Comparison of ENCODE assay signal across 8 cellular contexts in genomic region chr9:87950765-87951488, GRCh38. TPM values are rescaled to one million over a fixed set of nuclear protein-coding genes. Genes with fewer than 3 reads are reported as not detected.
A peak's percentile ranks its signal among the peaks of the same experiment; 100 is the strongest.
DNase-seq lines count a peak whose midpoint lies in the region; ATAC-seq and TF ChIP-seq lines count a peak whose summit lies in the region.

No MANE protein-coding gene starts in this region.

- H3K4me3 ChIP-seq in AG09309 (ENCODE audit: control insufficient read depth, low read depth, low read length) = no peak overlapping the region
- no peak overlapping the region for H3K4me3 ChIP-seq in GM23338
- H3K4me3 ChIP-seq in PC-3 (ENCODE audit: low read length) = no peak overlapping the region
- no peak overlapping the region for H3K4me3 ChIP-seq in fibroblast of the aortic adventitia (ENCODE audit: low read depth, low read length)
- H3K4me3 ChIP-seq in upper lobe of right lung = no peak overlapping the region

- peak; percentile 88 for ATAC-seq in GM23338
- ATAC-seq in PC-3 = peak; percentile 57
- peak; percentile 88 for ATAC-seq in upper lobe of right lung
- ATAC-seq in GM18517 (IDR thresholded peaks at IDR 0.05; ENCODE audit: unreplicated experiment) = no peak

- DNase-seq in AG09309 (ENCODE audit: low read depth) (no peak), GM23338 (ENCODE audit: low spot score) (peak; percentile 62), PC-3 (peak; percentile 66), fibroblast of the aortic adventitia (ENCODE audit: low read depth) (peak; percentile 44), upper lobe of right lung (no peak), mucosa of gallbladder (ENCODE audit: low spot score) (no peak)
- DNase-seq in activated CD4-positive, alpha-beta T cell treated with anti-CD3 and anti-CD28 coated beads, Interleukin-2, amount 50 U/mL, for 48 hours = no peak

- H3K4me3 Mint-ChIP-seq in GM23338 = no peak overlapping the region

- H2AFZ ChIP-seq in GM23338 (no peak overlapping the region), PC-3 (ENCODE audit: low read length) (no peak overlapping the region)

- H3K9ac ChIP-seq in PC-3 (ENCODE audit: low read length) = no peak overlapping the region

- H4K20me1 ChIP-seq in GM23338 (replicated peaks; ENCODE audit: insufficient read depth) = no peaks in the 10 kb centered on the region
- no peaks in the 10 kb centered on the region for H4K20me1 ChIP-seq in PC-3 (ENCODE audit: low read length)

- H3K9me3 Mint-ChIP-seq in GM23338 = peaks cover 11% of the 10 kb centered on the region; the same call in 2 of the 3 replicates

- intact Hi-C loops in PC-3 (cut with micrococcal nuclease) (loop anchor here (10.0 kb wide), 1 partner anchor 1054 kb away; no protein-coding TSS in a partner anchor), upper lobe of right lung (cut with DNase I) (no loop called here)

- no peaks in the 10 kb centered on the region for H3K4me1 ChIP-seq in GM23338 (ENCODE audit: insufficient read depth)
- H3K4me1 ChIP-seq in PC-3 (ENCODE audit: insufficient read depth, low read length) = no peaks in the 10 kb centered on the region
- no peaks in the 10 kb centered on the region for H3K4me1 ChIP-seq in upper lobe of right lung

- H3F3A ChIP-seq in GM23338 (replicated peaks; ENCODE audit: low read depth) (no peaks in the 10 kb centered on the region), PC-3 (ENCODE audit: low read length, unreplicated experiment) (no peaks in the 10 kb centered on the region)

- no peak overlapping the region for H3K27ac Mint-ChIP-seq in GM23338

- POLR2A ChIA-PET in PC-3 (lab: Charles Lee; ENCODE audit: unreplicated experiment) = no interaction called here

- H3K4me2 ChIP-seq in GM23338 = no peak overlapping the region
- no peak overlapping the region for H3K4me2 ChIP-seq in PC-3 (ENCODE audit: low read length)

- no peaks in the 10 kb centered on the region; the same call in 2 of the 3 replicates for H3K4me1 Mint-ChIP-seq in GM23338

- H3K27me3 ChIP-seq in GM23338 (ENCODE audit: insufficient read depth) (no peaks in the 10 kb centered on the region), PC-3 (ENCODE audit: low read length) (no peaks in the 10 kb centered on the region), upper lobe of right lung (no peaks in the 10 kb centered on the region)

- CTCF ChIA-PET in PC-3 (lab: Charles Lee) = interaction anchor here (0.6 kb wide), 1 partner anchor 1048 kb away, joined by 4 read pairs; no protein-coding TSS in a partner anchor

- H3K9me3 ChIP-seq in PC-3 (ENCODE audit: low read length) (no peaks in the 10 kb centered on the region), upper lobe of right lung (no peaks in the 10 kb centered on the region)

- no peak overlapping the region for H3K27ac ChIP-seq in GM23338 (ENCODE audit: low read depth)
- H3K27ac ChIP-seq in PC-3 (ENCODE audit: low read length) = no peak overlapping the region
- H3K27ac ChIP-seq in upper lobe of right lung = no peak overlapping the region

- no peaks in the 10 kb centered on the region for H3K9me2 ChIP-seq in GM23338 (ENCODE audit: insufficient read depth)
- H3K9me2 ChIP-seq in PC-3 (replicated peaks; ENCODE audit: low read length) = no peaks in the 10 kb centered on the region

- BruUV-seq in PC-3 (replicated peaks; lab: Mats Ljungman, UMichigan) = no TSS peak

- H3K79me2 ChIP-seq in GM23338 (replicated peaks; ENCODE audit: insufficient read depth) (no peaks in the 10 kb centered on the region), PC-3 (ENCODE audit: low read length) (no peaks in the 10 kb centered on the region)

- H3K36me3 Mint-ChIP-seq in GM23338 (ENCODE audit: low read depth) = peaks cover 6% of the 10 kb centered on the region; the same call in 2 of the 3 replicates

- H3K36me3 ChIP-seq in GM23338 (ENCODE audit: insufficient read depth) (no peaks in the 10 kb centered on the region), PC-3 (ENCODE audit: low read depth, low read length) (no peaks in the 10 kb centered on the region), upper lobe of right lung (no peaks in the 10 kb centered on the region)

- peak; percentile 55 for TF ChIP-seq CTCF in AG09309 (IDR thresholded peaks at IDR 0.05; ENCODE audit: control insufficient read depth, insufficient read depth, low read depth, low read length, missing control alignments)
- TF ChIP-seq CTCF in GM23338 (conservative IDR thresholded peaks at IDR 0.05; ENCODE audit: low read depth in 2 of 2) = peak; percentile 82 to 88
- peak; percentile 68 for TF ChIP-seq CTCF in PC-3 (conservative IDR thresholded peaks at IDR 0.05; ENCODE audit: low read depth, low read length)
- peak; percentile 51 for TF ChIP-seq CTCF in fibroblast of the aortic adventitia (IDR thresholded peaks at IDR 0.05; ENCODE audit: insufficient read depth, low read length)
- peak; percentile 54 for TF ChIP-seq CTCF in upper lobe of right lung (IDR thresholded peaks at IDR 0.05)

- no peaks in the 10 kb centered on the region for H3K27me3 Mint-ChIP-seq in GM23338 (ENCODE audit: insufficient read depth, low read depth, poor library complexity)

TF ChIP-seq in GM23338, 12 proteins besides CTCF, POLR2A, EP300 and RAD21 (continues in another document):
- no peak for TF ChIP-seq ZNF114 (CRISPR knock-in tag; IDR thresholded peaks at IDR 0.05)
- TF ChIP-seq ZNF331 (CRISPR knock-in tag; IDR thresholded peaks at IDR 0.05; ENCODE audit: low read depth) = no peak
- TF ChIP-seq STAT1 (IDR thresholded peaks at IDR 0.05; ENCODE audit: unreplicated experiment) = no peak
- no peak for TF ChIP-seq NANOG (IDR thresholded peaks at IDR 0.05; ENCODE audit: borderline replicate concordance)
- no peak for TF ChIP-seq JUNB (IDR thresholded peaks at IDR 0.05; ENCODE audit: unreplicated experiment)
- no peak for TF ChIP-seq CREB1 (CRISPR knock-in tag; IDR thresholded peaks at IDR 0.05; ENCODE audit: low read depth)

RNA-seq across cellular contexts. Expression of gene CDK20, which starts 23.4 kb away (rescaled TPM):
- 3.2 and 3.6 TPM in 2 replicates for total RNA-seq in GM23338 (2014; rRNA removed; shearing (Covaris generic))
- 2.1 and 2.5 TPM in 2 replicates for polyA plus RNA-seq in GM23338 (2016; fragmentation: Nextera tagmentation; extraction: Ambion mirVana)
- 3.0 and 9.2 TPM in 2 replicates for total RNA-seq in PC-3 (2014; rRNA removed)
- total RNA-seq in fibroblast of the aortic adventitia (ENCODE audit: low replicate concordance) = 5.8 and 8.4 TPM in 2 replicates
- 6.7 TPM for total RNA-seq in upper lobe of right lung
- 17.2 TPM for total RNA-seq in mucosa of gallbladder

RNA-seq across cellular contexts. Expression of gene SPATA31C1, which starts 33.2 kb away (rescaled TPM):
- total RNA-seq in GM23338 (2014; rRNA removed; shearing (Covaris generic)) = 0.08 TPM in 1 of 2 replicates, not detected in the other
- 0.16 TPM in 1 of 2 replicates, not detected in the other for polyA plus RNA-seq in GM23338 (2016; fragmentation: Nextera tagmentation; extraction: Ambion mirVana)
- total RNA-seq in PC-3 (2014; rRNA removed) (not detected in 2 replicates), fibroblast of the aortic adventitia (ENCODE audit: low replicate concordance) (not detected in 2 replicates), upper lobe of right lung (not detected), mucosa of gallbladder (not detected)

Comparison
In these comparisons a context has a peak if more than half of its experiments do, and no peak if none do; other contexts are left out.
1. DNase-seq: peak in GM23338 (single experiment), PC-3 (single experiment) and fibroblast of the aortic adventitia (single experiment); none in AG09309 (single experiment), upper lobe of right lung (single experiment), mucosa of gallbladder (single experiment) and activated CD4-positive, alpha-beta T cell treated with anti-CD3 and anti-CD28 coated beads, Interleukin-2, amount 50 U/mL, for 48 hours (0 of 2).
2. Peak in every context shown above with its lines, with median percentiles within 50 percentile points of each other: CTCF ChIP-seq.